ENCODE assay signal across 1 cellular context in the genomic region with DNA sequence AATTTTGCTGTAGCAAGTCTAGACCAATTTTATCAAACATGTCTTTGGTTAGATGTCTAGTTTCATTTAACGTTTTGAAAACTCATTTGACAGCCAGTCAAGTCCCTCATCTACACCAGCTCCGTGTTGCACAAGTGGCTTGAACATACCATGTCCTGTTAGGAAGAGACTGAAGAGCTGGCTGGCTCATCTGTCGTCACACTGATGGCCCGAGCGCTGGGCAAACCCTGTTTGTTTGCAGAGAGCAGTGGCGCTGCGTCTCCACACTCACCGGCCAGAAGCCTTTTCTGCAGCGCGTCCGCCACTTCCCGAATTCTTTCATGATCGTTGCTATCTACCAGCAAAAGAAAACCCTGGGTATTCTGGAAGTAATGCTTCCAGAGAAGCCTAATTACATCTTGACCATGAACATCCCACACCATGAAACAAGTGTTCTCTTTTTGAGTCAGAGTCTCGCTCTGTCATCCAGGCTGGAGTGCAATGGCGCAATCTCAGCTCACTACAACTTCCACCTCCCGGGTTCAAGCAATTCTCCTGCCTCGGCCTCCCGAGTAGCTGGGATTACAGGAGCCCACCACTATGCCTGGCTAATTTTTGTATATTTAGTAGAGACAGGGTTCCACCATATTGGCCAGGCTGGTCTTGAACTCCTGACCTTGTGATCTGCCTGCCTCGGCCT.
TF ChIP-seq lines count a peak whose summit lies in the region.

No MANE protein-coding gene starts in this region.

TF ChIP-seq in GM23338, 12 proteins besides CTCF, POLR2A, EP300 and RAD21:
- TF ChIP-seq ZNF331 (CRISPR knock-in tag; IDR thresholded peaks at IDR 0.05; ENCODE audit: low read depth) (no peak), JUNB (IDR thresholded peaks at IDR 0.05; ENCODE audit: unreplicated experiment) (no peak), EZH2phosphoT487 (IDR thresholded peaks at IDR 0.05; ENCODE audit: unreplicated experiment) (no peak), NANOG (IDR thresholded peaks at IDR 0.05; ENCODE audit: borderline replicate concordance) (no peak), EZH2 (IDR thresholded peaks at IDR 0.05; ENCODE audit: low read depth, unreplicated experiment) (no peak), ZNF114 (CRISPR knock-in tag; IDR thresholded peaks at IDR 0.05) (no peak), CREB1 (CRISPR knock-in tag; IDR thresholded peaks at IDR 0.05; ENCODE audit: low read depth) (no peak), STAT1 (IDR thresholded peaks at IDR 0.05; ENCODE audit: unreplicated experiment) (no peak), POLR2AphosphoS5 (IDR thresholded peaks at IDR 0.05; ENCODE audit: low read depth) (no peak)
- TF ChIP-seq, protein P1, sequence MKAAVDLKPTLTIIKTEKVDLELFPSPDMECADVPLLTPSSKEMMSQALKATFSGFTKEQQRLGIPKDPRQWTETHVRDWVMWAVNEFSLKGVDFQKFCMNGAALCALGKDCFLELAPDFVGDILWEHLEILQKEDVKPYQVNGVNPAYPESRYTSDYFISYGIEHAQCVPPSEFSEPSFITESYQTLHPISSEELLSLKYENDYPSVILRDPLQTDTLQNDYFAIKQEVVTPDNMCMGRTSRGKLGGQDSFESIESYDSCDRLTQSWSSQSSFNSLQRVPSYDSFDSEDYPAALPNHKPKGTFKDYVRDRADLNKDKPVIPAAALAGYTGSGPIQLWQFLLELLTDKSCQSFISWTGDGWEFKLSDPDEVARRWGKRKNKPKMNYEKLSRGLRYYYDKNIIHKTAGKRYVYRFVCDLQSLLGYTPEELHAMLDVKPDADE (IDR thresholded peaks at IDR 0.05), result no peak
